ENCODE assay signal across 8 cellular contexts in the genomic region with DNA sequence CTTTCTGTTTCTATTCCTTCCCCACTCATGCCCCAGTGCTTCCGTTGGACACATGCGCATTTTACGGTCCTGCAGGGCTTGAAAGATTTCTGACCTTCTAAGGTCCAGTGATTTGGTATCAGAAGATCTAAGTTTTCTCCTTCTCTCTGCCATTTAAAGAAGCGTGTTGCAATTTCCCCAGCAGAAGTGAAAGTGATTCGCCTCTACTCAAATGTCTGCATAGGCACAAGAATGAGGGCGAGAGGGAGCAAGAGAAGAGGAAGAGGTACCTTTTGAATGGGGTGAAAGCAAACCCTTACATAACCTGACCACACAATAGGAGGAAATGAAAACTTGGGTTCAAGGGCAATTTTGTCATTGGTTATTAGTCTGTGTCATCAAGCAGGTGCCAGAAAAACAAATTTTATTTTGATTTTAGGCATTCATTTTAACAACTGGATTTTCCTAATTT. TPM values are rescaled to one million over a fixed set of nuclear protein-coding genes. Genes with fewer than 3 reads are reported as not detected.
DNase-seq lines count a peak whose midpoint lies in the region; ATAC-seq and TF ChIP-seq lines count a peak whose summit lies in the region.

No MANE protein-coding gene starts in this region.

- no peaks in the 10 kb centered on the region for H3K4me1 ChIP-seq in fibroblast of lung (ENCODE audit: control insufficient read depth, extremely low read depth, insufficient read depth, low read length)
- peaks cover 4 to 12% (median 6%) of the 10 kb centered on the region in 3 donors for H3K4me1 ChIP-seq in skeletal muscle tissue (ENCODE audit: control insufficient read depth in 3 of 3, insufficient read depth in 3 of 3, low read length in 3 of 3)

- peaks cover 74% of the 10 kb centered on the region for H3K4me1 Mint-ChIP-seq in activated T-cell treated with anti-CD3 and anti-CD28 coated beads, Interleukin-2, amount 50 U/mL, for 4 hours (ENCODE audit: low read depth)

- no peaks in the 10 kb centered on the region for H3K9me3 ChIP-seq in fibroblast of lung (ENCODE audit: control insufficient read depth, insufficient read depth, low read depth, low read length)
- no peaks in the 10 kb centered on the region for H3K9me3 ChIP-seq in skeletal muscle tissue (ENCODE audit: control insufficient read depth in 3 of 3, low read length in 3 of 3)

- H3K27ac ChIP-seq in fibroblast of lung (ENCODE audit: insufficient read depth, low read length): no peak overlapping the region
- H3K27ac ChIP-seq in skeletal muscle tissue (ENCODE audit: low read depth, low read length): peak overlapping the region; percentile 48

- H3K4me2 ChIP-seq in fibroblast of lung (ENCODE audit: extremely low read depth, insufficient read depth, low read length): peak overlapping the region; percentile 13

- ATAC-seq in activated T-cell treated with anti-CD3 and anti-CD28 coated beads, Interleukin-2, amount 50 U/mL, for 4 hours: peak in 1 of 2 donors; percentile 20
- peak; percentile 90 for ATAC-seq in HG02885 (IDR thresholded peaks at IDR 0.05; ENCODE audit: poor library complexity, unreplicated experiment)

- H3K9me3 Mint-ChIP-seq in activated T-cell treated with anti-CD3 and anti-CD28 coated beads, Interleukin-2, amount 50 U/mL, for 4 hours: no peaks in the 10 kb centered on the region

- H3K36me3 ChIP-seq in fibroblast of lung (ENCODE audit: control insufficient read depth, insufficient read depth, low read length) (no peaks in the 10 kb centered on the region), skeletal muscle tissue (ENCODE audit: control insufficient read depth in 3 of 3, insufficient read depth in 3 of 3, low read length in 3 of 3) (no peaks in the 10 kb centered on the region)

- H3K9ac ChIP-seq in fibroblast of lung (ENCODE audit: insufficient read depth, low read length) (no peak overlapping the region), skeletal muscle tissue (ENCODE audit: low read depth in 1 of 3, low read length in 3 of 3) (peak overlapping the region in 2 of 3 donors; percentile 11 to 63)

- H3K4me3 ChIP-seq in fibroblast of lung (replicated peaks in 1 of 4; ENCODE audit: control extremely low read depth in 1 of 4, insufficient read depth in 1 of 4, low read depth in 3 of 4, low read length in 4 of 4) (no peak overlapping the region), skeletal muscle tissue (ENCODE audit: low read length in 3 of 3) (peak overlapping the region; percentile 52 to 70 (median 56))

- H3K79me2 ChIP-seq in fibroblast of lung (ENCODE audit: control insufficient read depth, insufficient read depth, low read length): no peaks in the 10 kb centered on the region

- DNase-seq in activated T-cell treated with anti-CD3 and anti-CD28 coated beads, Interleukin-2, amount 50 U/mL, for 4 hours: no peak
- DNase-seq in activated T-cell treated with anti-CD3 and anti-CD28 coated beads for 4 hours (no peak), RPMI8226 (peak; percentile 71), fibroblast of lung (ENCODE audit: low read depth in 2 of 2) (peak in 1 of 2 donors; percentile 35), NCI-H2171 (lab: John Stamatoyannopoulos, UW) (no peak), ecto neural progenitor cell (ENCODE audit: low spot score) (no peak)

- H3K36me3 Mint-ChIP-seq in activated T-cell treated with anti-CD3 and anti-CD28 coated beads, Interleukin-2, amount 50 U/mL, for 4 hours (ENCODE audit: insufficient read depth): peaks cover 4% of the 10 kb centered on the region

- no peaks in the 10 kb centered on the region for H4K20me1 ChIP-seq in fibroblast of lung (ENCODE audit: control insufficient read depth, extremely low read depth, insufficient read depth, low read length)

- no peak for TF ChIP-seq CTCF in fibroblast of lung (conservative IDR thresholded peaks at IDR 0.05 in 1 of 2, IDR thresholded peaks at IDR 0.05 in 1 of 2; ENCODE audit: low read depth in 1 of 2, low read length in 2 of 2)

- peak overlapping the region; percentile 86 for H3K4me3 Mint-ChIP-seq in activated T-cell treated with anti-CD3 and anti-CD28 coated beads, Interleukin-2, amount 50 U/mL, for 4 hours

- no peaks in the 10 kb centered on the region for H3K27me3 Mint-ChIP-seq in activated T-cell treated with anti-CD3 and anti-CD28 coated beads, Interleukin-2, amount 50 U/mL, for 4 hours (ENCODE audit: low read depth)

- H3K27me3 ChIP-seq in fibroblast of lung (ENCODE audit: control insufficient read depth, insufficient read depth, low read length) (no peaks in the 10 kb centered on the region), skeletal muscle tissue (ENCODE audit: control insufficient read depth in 3 of 3, insufficient read depth in 3 of 3, low read length in 3 of 3) (no peaks in the 10 kb centered on the region)

- H2AFZ ChIP-seq in fibroblast of lung (ENCODE audit: low read length): peak overlapping the region; percentile 31

RNA-seq across cellular contexts. Expression of gene NR3C1, which starts 31.7 kb away (rescaled TPM):
- 10 to 100 TPM; 40.2 to 53.3 (median 43.1) TPM for total RNA-seq in activated T-cell treated with anti-CD3 and anti-CD28 coated beads, Interleukin-2, amount 50 U/mL, for 4 hours
- total RNA-seq in fibroblast of lung (101 and 126 TPM in 2 replicates), skeletal muscle tissue (76.7 TPM)
- polyA plus RNA-seq in fibroblast of lung: 59.4 and 85.3 TPM in 2 replicates
- 44.1 and 58.5 TPM in 2 replicates for polyA plus RNA-seq in fibroblast of lung (2012)
- 30.0 and 37.2 TPM in 2 replicates for polyA minus RNA-seq in fibroblast of lung (ENCODE audit: low replicate concordance)

Comparison
In these comparisons a context has a peak if more than half of its experiments do, and no peak if none do; other contexts are left out.
1. H3K4me3 ChIP-seq: peak in skeletal muscle tissue (3 of 3); none in fibroblast of lung (0 of 4).